In genomic region chr14:52313903-52314481, GRCh38 we compare ENCODE assay signal across 8 cellular contexts. TPM values are rescaled to one million over a fixed set of nuclear protein-coding genes. Genes with fewer than 3 reads are reported as not detected.
DNase-seq lines count a peak whose midpoint lies in the region; ATAC-seq and TF ChIP-seq lines count a peak whose summit lies in the region.

Gene PTGER2, plus strand, starts transcription at chr14:52314312. Its CDS starts 237 bp downstream, at chr14:52314549.

- H3K9me3 ChIP-seq in gastroesophageal sphincter (no peaks in the 10 kb centered on the region), osteoblast (ENCODE audit: low read depth, low read length) (no peaks in the 10 kb centered on the region), testis (no peaks in the 10 kb centered on the region)

- H3K79me2 ChIP-seq in osteoblast (ENCODE audit: insufficient read depth, low read length) = peaks cover 35% of the 10 kb centered on the region

- ATAC-seq in HG03066 (IDR thresholded peaks at IDR 0.05; ENCODE audit: low read depth, unreplicated experiment) (peak; percentile 43), gastroesophageal sphincter (peak; percentile 93)

- TF ChIP-seq EP300 in gastroesophageal sphincter (IDR thresholded peaks at IDR 0.05) = no peak

- peak; percentile 19 for DNase-seq in DMS153 (lab: John Stamatoyannopoulos, UW)
- DNase-seq in DMS153 treated with DMSO at 0.1 percent for 48 hours (lab: John Stamatoyannopoulos, UW; ENCODE audit: unreplicated experiment) = no peak
- DNase-seq in RKO (ENCODE audit: low spot score) = peak; percentile 88
- DNase-seq in activated gamma-delta T cell (lab: John Stamatoyannopoulos, UW) = peak; percentile 77
- peak; percentile 95 for DNase-seq in osteoblast (ENCODE audit: insufficient read length, low spot score, missing footprints)
- peak; percentile 94 for DNase-seq in testis

- H3K27me3 ChIP-seq in gastroesophageal sphincter (peaks cover 25% of the 10 kb centered on the region), osteoblast (ENCODE audit: insufficient read depth, low read length) (no peaks in the 10 kb centered on the region), testis (no peaks in the 10 kb centered on the region)

- TF ChIP-seq POLR2A in gastroesophageal sphincter (IDR thresholded peaks at IDR 0.05) (peak; percentile 69 to 82), testis (IDR thresholded peaks at IDR 0.05) (no peak)

- H3K4me1 ChIP-seq in gastroesophageal sphincter (peaks cover 0 to 45% (median 3%) of the 10 kb centered on the region in 3 donors), osteoblast (ENCODE audit: insufficient read depth, low read length) (peaks cover 44% of the 10 kb centered on the region), testis (peaks cover 30% of the 10 kb centered on the region)

- H3K4me3 ChIP-seq in gastroesophageal sphincter = peak within 1 kb of the TSS; percentile 51 to 66
- H3K4me3 ChIP-seq in osteoblast (ENCODE audit: insufficient read depth, low read length) = peak within 1 kb of the TSS; percentile 81
- peak within 1 kb of the TSS; percentile 46 to 71 for H3K4me3 ChIP-seq in testis

- intact Hi-C loops in testis (cut with DNase I; ENCODE audit: low total_unique reads) = no loop called here

- H3K36me3 ChIP-seq in gastroesophageal sphincter (no peaks in the 10 kb centered on the region), osteoblast (ENCODE audit: insufficient read depth, low read length) (no peaks in the 10 kb centered on the region), testis (ENCODE audit: low read depth, missing control alignments) (no peaks in the 10 kb centered on the region)

- peak within 1 kb of the TSS; percentile 86 for H3K4me2 ChIP-seq in osteoblast (ENCODE audit: insufficient read depth, low read length)

- no CpG with 5 or more reads among the region's 69 CpGs for WGBS in gastroesophageal sphincter (ENCODE audit: low coverage in 1 of 2), 2 donors
- WGBS in testis, 2 donors = 0 to 3% methylated on average over 13 to 65 of the region's 69 CpGs

- peak within 1 kb of the TSS; percentile 91 for H2AFZ ChIP-seq in osteoblast (ENCODE audit: low read length)

- H4K20me1 ChIP-seq in osteoblast (ENCODE audit: insufficient read depth, low read length) = peaks cover 4% of the 10 kb centered on the region

- TF ChIP-seq CTCF in gastroesophageal sphincter (IDR thresholded peaks at IDR 0.05) (peak in 1 of 4 experiments; percentile 9), osteoblast (IDR thresholded peaks at IDR 0.05; ENCODE audit: extremely low read depth, low read depth, low read length) (no peak), testis (IDR thresholded peaks at IDR 0.05) (no peak)

- H3K27ac ChIP-seq in gastroesophageal sphincter (peak within 1 kb of the TSS; percentile 3 to 83 (median 78)), osteoblast (ENCODE audit: low read depth, low read length) (peak within 1 kb of the TSS; percentile 75), testis (peak within 1 kb of the TSS; percentile 48 to 84)

RNA-seq across cellular contexts. Expression of gene PTGER2, which starts in this region (rescaled TPM):
- 10 to 100 TPM in 2 of 4 donors, 1 to 10 TPM in 2; 4.8 to 24.2 (median 9.0) TPM for total RNA-seq in gastroesophageal sphincter
- total RNA-seq in osteoblast = 2.9 and 3.3 TPM in 2 replicates
- total RNA-seq in testis = 1 to 10 TPM; 2.7 to 4.0 TPM
- 5.3 TPM for polyA plus RNA-seq in testis (ENCODE audit: insufficient read depth, low read depth, low replicate concordance)
